Comparison of ENCODE assay signal across 9 cellular contexts in the genomic region with DNA sequence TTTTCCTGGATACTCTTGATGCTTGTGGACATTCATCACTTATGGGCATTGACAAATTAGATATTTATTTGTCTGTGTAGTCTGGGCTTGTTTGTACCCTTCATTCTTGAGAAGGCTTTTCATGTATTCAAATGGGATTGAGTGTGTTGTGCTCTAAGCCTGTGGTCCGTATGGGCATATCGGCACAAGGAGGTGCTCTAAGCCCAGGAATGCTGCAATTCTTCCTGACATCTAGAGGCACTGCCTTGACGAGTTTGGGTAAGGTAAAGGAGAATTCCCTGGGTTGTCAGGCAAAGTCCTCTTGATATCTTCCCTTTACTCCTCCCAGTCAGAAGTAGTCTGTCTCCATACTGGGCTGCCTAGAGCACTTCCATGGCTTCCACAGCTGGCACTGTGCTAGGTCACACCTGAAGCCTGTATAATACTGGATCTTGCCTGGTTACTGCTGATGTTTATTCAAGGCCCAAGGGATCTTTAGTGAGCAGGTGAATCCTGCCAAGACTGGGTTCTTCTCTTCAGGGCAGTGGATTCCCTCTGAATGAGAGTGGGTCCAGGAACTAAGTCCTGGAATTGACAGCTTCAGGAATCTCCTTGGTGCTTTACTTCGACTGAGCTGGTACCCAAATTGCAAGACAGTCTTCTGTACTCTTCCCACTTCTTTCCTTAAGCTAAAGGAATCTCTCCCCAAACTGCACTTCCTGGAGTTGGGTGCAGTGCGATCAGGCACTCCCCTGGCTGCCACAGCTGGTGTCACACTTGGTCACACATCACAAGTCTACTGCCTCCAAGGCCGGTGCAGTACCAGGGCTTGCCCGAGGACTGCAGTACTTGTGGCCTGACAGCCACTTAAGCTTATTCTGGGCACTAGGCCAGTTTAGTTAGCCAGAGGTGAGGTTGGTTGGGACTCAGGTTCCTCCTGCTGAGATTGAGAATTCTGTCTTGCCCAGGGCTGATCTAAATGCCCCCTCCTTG. TPM values are rescaled to one million over a fixed set of nuclear protein-coding genes. Genes with fewer than 3 reads are reported as not detected.
DNase-seq lines count a peak whose midpoint lies in the region; ATAC-seq and FAIRE-seq lines count a peak whose summit lies in the region.
"Had no signal": no experiment of that assay in that cellular context is flagged by ENCODE, and none has a peak within 500 bp of the region (broad histone marks: within the 10 kb centered on the region; RNA-seq: fewer than 3 reads in every experiment).

No MANE protein-coding gene starts in this region.

- peak; percentile 98 for ATAC-seq in GM18870 (IDR thresholded peaks at IDR 0.05; ENCODE audit: unreplicated experiment)
- peak; percentile 88 for ATAC-seq in HG02970 (IDR thresholded peaks at IDR 0.05; ENCODE audit: low FRiP score, unreplicated experiment)

- no peak for FAIRE-seq in HTR-8/SVneo (lab: Jason Lieb, UNC)
- FAIRE-seq: G401.6 had no signal

- DNase-seq in A172 (ENCODE audit: low spot score) = peak; percentile 11
- peak; percentile 18 for DNase-seq in NCI-H774 (lab: John Stamatoyannopoulos, UW)
- DNase-seq in left kidney (ENCODE audit: low read depth, low spot score) = peak; percentile 66
- DNase-seq in T1000 (lab: John Stamatoyannopoulos, UW) = no peak
- DNase-seq in HTR-8/SVneo (ENCODE audit: insufficient read length, low spot score) = no peak
- no peak for DNase-seq in medulla oblongata (ENCODE audit: extremely low spot score)

RNA-seq across cellular contexts. Expression of a gene that starts 46.0 kb away (rescaled TPM):
- 25.7 and 34.5 TPM in 2 replicates for total RNA-seq in A172 (2014; rRNA removed; shearing (Covaris generic))

Comparison
In these comparisons a context has a peak if more than half of its experiments do, and no peak if none do; other contexts are left out.
1. DNase-seq: peak in A172 (single experiment), NCI-H774 (single experiment) and left kidney (single experiment); none in T1000 (single experiment), HTR-8/SVneo (single experiment) and medulla oblongata (single experiment).